ENCODE assay signal across 34 cellular contexts in the genomic region with DNA sequence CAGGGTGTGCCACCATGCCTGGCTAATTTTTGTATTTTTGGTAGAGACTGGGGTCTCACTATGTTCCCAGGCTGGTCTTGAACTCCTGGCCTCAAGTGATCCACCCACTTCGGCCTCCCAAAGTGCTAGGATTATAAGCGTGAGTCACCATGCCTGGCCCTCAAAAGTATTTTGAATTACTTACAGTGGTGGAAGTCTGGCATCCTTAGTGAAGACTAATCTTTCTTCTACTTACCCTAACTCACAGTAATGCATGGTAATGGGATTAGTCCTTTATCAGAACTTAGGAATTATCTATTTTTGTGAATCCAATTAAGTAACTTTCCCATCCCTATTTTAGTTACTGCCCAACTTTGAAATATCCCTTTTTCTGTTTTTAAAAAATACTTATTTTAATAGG. TPM values are rescaled to one million over a fixed set of nuclear protein-coding genes. Genes with fewer than 3 reads are reported as not detected.
"Had no signal": no experiment of that assay in that cellular context is flagged by ENCODE, and none has a peak within 500 bp of the region (broad histone marks: within the 10 kb centered on the region; RNA-seq: fewer than 3 reads in every experiment).

No MANE protein-coding gene starts in this region.

- H3K27me3 ChIP-seq: body of pancreas, cardiac muscle cell, colonic mucosa, esophagus squamous epithelium, gastroesophageal sphincter, heart right ventricle had no signal

- DNase-seq: activated CD4-positive, alpha-beta memory T cell treated with anti-CD3 and anti-CD28 coated beads, Interleukin-2, amount 10 ng/mL, durations not matched to agents 7 days and 5 days; activated CD4-positive, alpha-beta T cell treated with anti-CD3 and anti-CD28 coated beads for 36 hours; activated CD4-positive, alpha-beta T cell treated with anti-CD3 and anti-CD28 coated beads, Interleukin-2, amount 10 ng/mL, durations not matched to agents 7 days and 5 days; activated CD4-positive, alpha-beta T cell treated with anti-CD3 and anti-CD28 coated beads, Interleukin-2, amount 50 U/mL, for 4 hours; activated CD4-positive, CD25-positive, alpha-beta regulatory T cell; activated CD4-positive, CD25-positive, alpha-beta regulatory T cell treated with anti-CD3 and anti-CD28 coated beads, Interleukin-2, amount 50 U/mL, for 72 hours; activated CD8-positive, alpha-beta memory T cell treated with anti-CD3 and anti-CD28 coated beads, Interleukin-2, amount 50 U/mL, for 48 hours; activated effector memory CD4-positive, alpha-beta T cell treated with Interleukin-2 at 50 U/mL for 16 hours; activated gamma-delta T cell treated with Interleukin-2 at 50 U/mL for 16 hours; activated naive CD4-positive, alpha-beta T cell treated with anti-CD3 and anti-CD28 coated beads, Interleukin-2, amount 50 U/mL, for 16 hours; activated naive CD4-positive, alpha-beta T cell treated with Interleukin-2 at 50 U/mL for 16 hours; activated T-cell treated with anti-CD3 and anti-CD28 coated beads for 4 hours; activated T-cell treated with anti-CD3 and anti-CD28 coated beads, Interleukin-2, amount 50 U/mL, for 24 hours; amygdala; aorta; body of pancreas; central memory CD4-positive, alpha-beta T cell; cerebellar nuclear complex; colonic mucosa; effector CD8-positive, alpha-beta T cell; esophagus squamous epithelium; foreskin melanocyte; heart right ventricle; T-helper 1 cell; T-helper 17 cell; T1000 had no signal

- ATAC-seq: activated CD4-positive, alpha-beta T cell treated with anti-CD3 and anti-CD28 coated beads for 36 hours; activated T-helper 17 cell treated with anti-CD3 and anti-CD28 coated beads, Interleukin-2, amount 50 U/mL, for 72 hours; body of pancreas; gastroesophageal sphincter; heart right ventricle; T-helper 17 cell had no signal

- H3K27ac ChIP-seq: body of pancreas, cardiac muscle cell, colonic mucosa, epithelial cell of prostate, esophagus squamous epithelium, gastroesophageal sphincter, heart right ventricle had no signal

- H3K4me3 ChIP-seq: body of pancreas, cardiac muscle cell, colonic mucosa, esophagus squamous epithelium, gastroesophageal sphincter, heart right ventricle had no signal

- H3K9me3 ChIP-seq: body of pancreas, colonic mucosa, esophagus squamous epithelium, gastroesophageal sphincter, heart right ventricle had no signal

- H3K36me3 ChIP-seq: colonic mucosa had no signal

RNA-seq across cellular contexts. Expression of a gene that starts 21.7 kb away (rescaled TPM):
- total RNA-seq: activated CD4-positive, alpha-beta memory T cell treated with anti-CD3 and anti-CD28 coated beads, Interleukin-2, amount 10 ng/mL, durations not matched to agents 7 days and 5 days; activated CD4-positive, alpha-beta T cell treated with anti-CD3 and anti-CD28 coated beads for 36 hours; activated CD4-positive, alpha-beta T cell treated with anti-CD3 and anti-CD28 coated beads, Interleukin-2, amount 10 ng/mL, durations not matched to agents 7 days and 5 days; activated T-helper 17 cell treated with anti-CD3 and anti-CD28 coated beads, Interleukin-2, amount 50 U/mL, for 72 hours; aorta; body of pancreas; cardiac muscle cell; colonic mucosa; endothelial cell of umbilical vein; esophagus squamous epithelium; fibroblast of lung; fibroblast of villous mesenchyme; gastroesophageal sphincter; glomerular endothelial cell; T-helper 17 cell had no signal

RNA-seq across cellular contexts. Expression of a gene that starts 29.7 kb away (rescaled TPM):
- total RNA-seq: activated CD4-positive, alpha-beta memory T cell treated with anti-CD3 and anti-CD28 coated beads, Interleukin-2, amount 10 ng/mL, durations not matched to agents 7 days and 5 days; activated CD4-positive, alpha-beta T cell treated with anti-CD3 and anti-CD28 coated beads for 36 hours; activated CD4-positive, alpha-beta T cell treated with anti-CD3 and anti-CD28 coated beads, Interleukin-2, amount 10 ng/mL, durations not matched to agents 7 days and 5 days; activated T-helper 17 cell treated with anti-CD3 and anti-CD28 coated beads, Interleukin-2, amount 50 U/mL, for 72 hours; body of pancreas; cardiac muscle cell; colonic mucosa; esophagus squamous epithelium; fibroblast of villous mesenchyme; gastroesophageal sphincter; glomerular endothelial cell had no signal
